In the genomic region with DNA sequence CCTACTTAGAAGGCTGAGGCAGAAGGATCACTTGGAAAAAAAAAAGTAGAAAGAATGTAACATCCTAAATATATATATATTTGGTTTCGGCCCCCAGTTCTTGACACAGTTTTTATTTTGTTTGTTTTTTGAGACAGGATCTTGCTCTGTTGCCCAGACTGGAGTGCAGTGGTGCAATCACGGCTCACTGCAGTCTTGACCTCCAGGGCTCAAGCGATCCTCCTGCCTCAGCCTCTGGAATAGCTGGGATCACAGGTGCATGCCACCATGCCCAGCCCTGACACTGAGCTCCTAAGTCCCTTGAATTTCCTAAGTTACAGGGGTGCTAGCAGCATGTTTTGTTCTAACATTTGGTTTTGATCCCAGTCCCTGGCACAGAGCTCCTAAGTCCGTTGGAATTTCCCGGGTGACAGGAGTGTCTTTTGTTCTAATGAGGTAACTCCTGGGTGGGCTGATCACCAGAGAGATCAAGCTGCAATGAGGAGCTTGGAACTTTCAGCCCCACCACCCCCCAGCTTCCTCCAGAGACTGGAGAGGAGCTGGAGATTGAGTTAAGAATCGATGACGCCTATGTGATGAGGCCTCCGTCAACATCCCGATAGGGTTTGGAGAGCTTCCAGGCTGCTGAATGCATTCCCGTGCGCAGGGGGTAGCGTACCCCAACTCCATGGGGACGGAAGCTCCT, we compare ENCODE assay signal across 21 cellular contexts.
"Had no signal": no experiment of that assay in that cellular context is flagged by ENCODE, and none has a peak within 500 bp of the region (broad histone marks: within the 10 kb centered on the region; RNA-seq: fewer than 3 reads in every experiment).

No MANE protein-coding gene starts in this region.

- DNase-seq: activated CD4-positive, alpha-beta T cell treated with anti-CD3 and anti-CD28 coated beads for 1 hour; activated CD4-positive, alpha-beta T cell treated with anti-CD3 and anti-CD28 coated beads, Interleukin-2, amount 50 U/mL, for 48 hours; activated naive CD4-positive, alpha-beta T cell treated with anti-CD3 and anti-CD28 coated beads for 36 hours; activated naive CD8-positive, alpha-beta T cell treated with anti-CD3 and anti-CD28 coated beads, Interleukin-2, amount 50 U/mL, for 24 hours; foreskin fibroblast; glutamatergic neuron; immature natural killer cell; midbrain; SK-N-SH; stimulated activated CD4-positive, alpha-beta T cell treated with anti-CD3 and anti-CD28 coated beads, Interleukin-4, amount 100 ng/mL, for 4 hours; stimulated activated CD8-positive, alpha-beta memory T cell treated with anti-CD3 and anti-CD28 coated beads, Interleukin-4, amount 100 ng/mL, for 48 hours; stimulated activated naive CD4-positive, alpha-beta T cell treated with Interleukin-2 at 50 U/mL for 16 hours; T-cell; T1000; upper lobe of left lung had no signal

- H3K27me3 ChIP-seq: ovary, suprapubic skin, upper lobe of left lung had no signal

- H3K4me3 ChIP-seq: lung, ovary, skin epidermis, suprapubic skin, upper lobe of left lung had no signal

- H3K4me1 Mint-ChIP-seq: activated naive CD8-positive, alpha-beta T cell treated with anti-CD3 and anti-CD28 coated beads, Interleukin-2, amount 50 U/mL, for 24 hours; immature natural killer cell had no signal

- H3K9me3 Mint-ChIP-seq: activated naive CD4-positive, alpha-beta T cell treated with anti-CD3 and anti-CD28 coated beads for 36 hours; activated naive CD8-positive, alpha-beta T cell treated with anti-CD3 and anti-CD28 coated beads, Interleukin-2, amount 50 U/mL, for 24 hours; activated T-helper 2 cell treated with anti-CD3 and anti-CD28 coated beads, Interferon-gamma antibody, Interleukin-2, Interleukin-4, amounts not matched to agents 10 μg/mL and 5 μg/mL and 100 μg/mL, durations not matched to agents 14 hours and 24 hours and 36 hours; immature natural killer cell; neural crest cell; T-cell had no signal

- H3K36me3 ChIP-seq: ovary, suprapubic skin had no signal

- H3K9me3 ChIP-seq: ovary, SK-N-SH, suprapubic skin, upper lobe of left lung had no signal

- H3K27ac ChIP-seq: ovary, skin epidermis, suprapubic skin, upper lobe of left lung had no signal

- H3K27me3 Mint-ChIP-seq: activated naive CD8-positive, alpha-beta T cell treated with anti-CD3 and anti-CD28 coated beads, Interleukin-2, amount 50 U/mL, for 24 hours had no signal

- H3K27ac Mint-ChIP-seq: activated naive CD4-positive, alpha-beta T cell treated with anti-CD3 and anti-CD28 coated beads for 36 hours; activated naive CD8-positive, alpha-beta T cell treated with anti-CD3 and anti-CD28 coated beads, Interleukin-2, amount 50 U/mL, for 24 hours; activated T-helper 2 cell treated with anti-CD3 and anti-CD28 coated beads, Interferon-gamma antibody, Interleukin-2, Interleukin-4, amounts not matched to agents 10 μg/mL and 5 μg/mL and 100 μg/mL, durations not matched to agents 14 hours and 24 hours and 36 hours; immature natural killer cell; T-cell had no signal

- H3K4me2 ChIP-seq: SK-N-SH had no signal

- H3K4me3 Mint-ChIP-seq: activated naive CD4-positive, alpha-beta T cell treated with anti-CD3 and anti-CD28 coated beads for 36 hours; activated naive CD8-positive, alpha-beta T cell treated with anti-CD3 and anti-CD28 coated beads, Interleukin-2, amount 50 U/mL, for 24 hours; immature natural killer cell; neural crest cell; T-cell had no signal

- H3K9ac ChIP-seq: SK-N-SH had no signal

- ATAC-seq: activated naive CD8-positive, alpha-beta T cell treated with anti-CD3 and anti-CD28 coated beads, Interleukin-2, amount 50 U/mL, for 24 hours; T-cell had no signal
